Comparison of ENCODE assay signal across 19 cellular contexts in the genomic region with DNA sequence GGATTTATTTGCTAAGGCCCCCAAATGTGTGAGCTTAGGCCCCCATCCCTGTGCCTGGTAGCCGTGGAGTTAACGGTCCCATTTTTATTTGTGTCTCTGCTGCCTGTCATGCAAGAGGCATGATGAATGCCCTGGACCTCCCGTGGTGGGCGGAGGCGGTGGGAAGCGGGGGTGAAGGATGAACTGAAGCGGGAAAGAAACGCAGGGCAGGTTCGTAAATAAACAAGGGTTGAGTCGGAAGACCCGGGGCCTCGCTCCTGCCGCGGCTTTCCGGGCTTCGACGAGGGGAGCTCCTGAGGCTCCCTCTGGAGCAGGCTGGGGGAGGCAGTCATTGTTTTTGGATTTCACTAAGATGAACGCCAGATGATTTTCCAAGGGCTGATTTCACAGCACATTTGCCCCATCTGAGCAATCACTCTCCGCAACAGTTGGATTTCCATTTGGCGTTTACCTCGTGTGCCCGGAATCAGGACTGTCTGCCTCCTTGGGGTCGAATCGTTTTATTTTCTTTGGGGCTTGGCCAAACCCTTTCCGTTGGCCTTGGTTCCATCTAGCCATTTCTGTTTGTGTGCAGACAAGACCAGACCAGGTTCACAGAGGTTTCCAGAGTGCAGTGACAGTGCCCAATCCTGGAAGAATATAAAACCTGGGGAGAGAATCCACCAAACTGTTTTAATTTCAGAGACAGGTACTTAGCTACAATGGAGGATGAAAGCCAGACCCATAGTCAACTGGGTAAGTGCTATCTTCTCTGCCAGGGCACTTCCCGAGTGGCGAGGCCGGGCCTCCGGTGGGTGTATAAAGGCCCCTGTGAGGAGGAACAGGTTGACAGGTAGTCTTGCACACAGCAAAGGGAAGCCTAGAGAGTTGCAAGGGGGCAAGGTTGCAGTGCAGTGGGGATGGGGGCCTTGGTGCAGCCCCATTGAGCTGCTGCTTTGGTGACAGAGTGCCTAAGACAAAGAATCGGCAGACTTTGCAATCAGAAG.
DNase-seq lines count a peak whose midpoint lies in the region; ATAC-seq and TF ChIP-seq lines count a peak whose summit lies in the region.
"Had no signal": no experiment of that assay in that cellular context is flagged by ENCODE, and none has a peak within 500 bp of the region (broad histone marks: within the 10 kb centered on the region; RNA-seq: fewer than 3 reads in every experiment).

No MANE protein-coding gene starts in this region.

- DNase-seq in H9, result peak; percentile 24
- peak; percentile 66 for DNase-seq in iris pigment epithelial cell (ENCODE audit: low read depth)
- DNase-seq in gastrocnemius medialis, result no peak
- DNase-seq in stimulated activated CD4-positive, alpha-beta T cell treated with anti-CD3 and anti-CD28 coated beads, Interleukin-2, amount 100 ng/mL, for 24 hours, result no peak
- DNase-seq in activated T-helper 1 cell treated with anti-CD3 and anti-CD28 coated beads, Interleukin-12 subunit alpha, Interleukin-12 subunit beta, Interleukin-2, Interleukin-4 antibody, amounts not matched to agents 30 ng/mL and 10 ng/mL and 1 ng/mL, durations not matched to agents 14 hours and 24 hours and 36 hours (ENCODE audit: low spot score), result no peak
- DNase-seq: ACHN; activated CD4-positive, CD25-positive, alpha-beta regulatory T cell treated with anti-CD3 and anti-CD28 coated beads, Interleukin-2, amount 50 U/mL, for 72 hours; activated naive CD8-positive, alpha-beta T cell treated with anti-CD3 and anti-CD28 coated beads, Interleukin-2, amount 10 ng/mL, durations not matched to agents 7 days and 5 days; activated T-cell treated with anti-CD3 and anti-CD28 coated beads, Interleukin-2, amount 50 U/mL, for 48 hours; effector CD8-positive, alpha-beta T cell; left lung; midbrain; NCI-H187; NCI-H774 had no signal

- ATAC-seq in gastrocnemius medialis (no peak), GM19328 (IDR thresholded peaks at IDR 0.05; ENCODE audit: unreplicated experiment) (no peak), HG03342 (IDR thresholded peaks at IDR 0.05; ENCODE audit: unreplicated experiment) (no peak)
- ATAC-seq: left lung had no signal

- H3K4ac ChIP-seq in H9 (ENCODE audit: low read depth, low read length), result no peak overlapping the region

- no peak overlapping the region for H2AK5ac ChIP-seq in H9 (ENCODE audit: insufficient read length, low read length)

- no peak overlapping the region for H3K18ac ChIP-seq in H9 (ENCODE audit: insufficient read length, low read depth, low read length)

- H3K4me1 Mint-ChIP-seq in H9 (peaks cover 29 to 33% of the 10 kb centered on the region in 2 experiments), brain (peaks cover 44% of the 10 kb centered on the region)
- peaks cover 6% of the 10 kb centered on the region for H3K4me1 Mint-ChIP-seq in activated T-helper 1 cell treated with anti-CD3 and anti-CD28 coated beads, Interleukin-12 subunit alpha, Interleukin-12 subunit beta, Interleukin-2, Interleukin-4 antibody, amounts not matched to agents 30 ng/mL and 10 ng/mL and 1 ng/mL, durations not matched to agents 14 hours and 24 hours and 36 hours (ENCODE audit: low read depth)
- H3K4me1 Mint-ChIP-seq: activated naive CD8-positive, alpha-beta T cell treated with anti-CD3 and anti-CD28 coated beads, Interleukin-2, amount 10 ng/mL, durations not matched to agents 7 days and 5 days; stimulated activated effector memory CD8-positive, alpha-beta T cell treated with anti-CD3 and anti-CD28 coated beads, Interleukin-12 subunit alpha, Interleukin-12 subunit beta, amount 100 ng/mL, for 72 hours had no signal

- H3K4me2 ChIP-seq in H9 (ENCODE audit: insufficient read depth, insufficient read length, low read length), result no peak overlapping the region

- H4K20me1 ChIP-seq in H9 (ENCODE audit: control insufficient read depth, insufficient read depth, insufficient read length), result no peaks in the 10 kb centered on the region

- intact Hi-C loops in gastrocnemius medialis (cut with DNase I; ENCODE audit: low total_unique reads), result no loop called here
- intact Hi-C loops in activated T-helper 1 cell treated with anti-CD3 and anti-CD28 coated beads, Interleukin-12 subunit alpha, Interleukin-12 subunit beta, Interleukin-2, Interleukin-4 antibody, amounts not matched to agents 30 ng/mL and 10 ng/mL and 1 ng/mL, durations not matched to agents 14 hours and 24 hours and 36 hours (cut with micrococcal nuclease), result no loop called here

- TF ChIP-seq POLR2A in gastrocnemius medialis (IDR thresholded peaks at IDR 0.05), result no peak

- H3K4me3 ChIP-seq in gastrocnemius medialis, result peak overlapping the region in 2 of 4 donors; percentile 11 to 23
- H3K4me3 ChIP-seq: left lung had no signal

- WGBS in H9 (ENCODE audit: extremely low coverage, insufficient read length, low lambda C conversion rate), result no CpG with 5 or more reads among the region's 30 CpGs

- H3K27me3 ChIP-seq in H9 (ENCODE audit: insufficient read depth, low read length) (no peaks in the 10 kb centered on the region), gastrocnemius medialis (no peaks in the 10 kb centered on the region)

- H3K14ac ChIP-seq in H9 (ENCODE audit: insufficient read depth, low read length), result 0 out of 2 replicates have a peak overlapping the region, but pooled peaks have one; percentile 0

- H3K4me1 ChIP-seq in H9 (ENCODE audit: insufficient read depth, low read length) (peaks cover 3% of the 10 kb centered on the region; the same call in 1 of the 2 replicates), gastrocnemius medialis (peaks cover 45 to 52% of the 10 kb centered on the region in 2 donors)

- peaks cover 22 to 29% (median 26%) of the 10 kb centered on the region in 3 experiments for H3K36me3 Mint-ChIP-seq in H9 (ENCODE audit: insufficient read depth in 1 of 3, low read depth in 3 of 3)
- peaks cover 10% of the 10 kb centered on the region for H3K36me3 Mint-ChIP-seq in brain
- H3K36me3 Mint-ChIP-seq in activated T-helper 1 cell treated with anti-CD3 and anti-CD28 coated beads, Interleukin-12 subunit alpha, Interleukin-12 subunit beta, Interleukin-2, Interleukin-4 antibody, amounts not matched to agents 30 ng/mL and 10 ng/mL and 1 ng/mL, durations not matched to agents 14 hours and 24 hours and 36 hours (ENCODE audit: low read depth), result peaks cover 2% of the 10 kb centered on the region
- H3K36me3 Mint-ChIP-seq: activated naive CD8-positive, alpha-beta T cell treated with anti-CD3 and anti-CD28 coated beads, Interleukin-2, amount 10 ng/mL, durations not matched to agents 7 days and 5 days; stimulated activated effector memory CD8-positive, alpha-beta T cell treated with anti-CD3 and anti-CD28 coated beads, Interleukin-12 subunit alpha, Interleukin-12 subunit beta, amount 100 ng/mL, for 72 hours had no signal

- no peak overlapping the region for H3K56ac ChIP-seq in H9 (ENCODE audit: insufficient read length, low read depth, low read length)

- H2BK20ac ChIP-seq in H9 (ENCODE audit: low read depth, low read length, poor library complexity, severe bottlenecking), result no peak overlapping the region

- H3K9me3 ChIP-seq in H9 (ENCODE audit: control insufficient read depth, low read depth, low read length) (peaks cover 22% of the 10 kb centered on the region), gastrocnemius medialis (no peaks in the 10 kb centered on the region)

- no peak overlapping the region for H3T11ph ChIP-seq in H9 (ENCODE audit: low read length)

- peak overlapping the region in 1 of 3 experiments; percentile 54; a peak in 1 of 7 replicates for H3K27ac Mint-ChIP-seq in H9
- H3K27ac Mint-ChIP-seq in brain, result peak overlapping the region in 3 of 5 experiments; percentile 19 to 57 (median 22)
- H3K27ac Mint-ChIP-seq in activated T-helper 1 cell treated with anti-CD3 and anti-CD28 coated beads, Interleukin-12 subunit alpha, Interleukin-12 subunit beta, Interleukin-2, Interleukin-4 antibody, amounts not matched to agents 30 ng/mL and 10 ng/mL and 1 ng/mL, durations not matched to agents 14 hours and 24 hours and 36 hours, result no peak overlapping the region
- H3K27ac Mint-ChIP-seq: activated naive CD8-positive, alpha-beta T cell treated with anti-CD3 and anti-CD28 coated beads, Interleukin-2, amount 10 ng/mL, durations not matched to agents 7 days and 5 days had no signal

- H2AFZ ChIP-seq in H9 (ENCODE audit: low read length), result no peak overlapping the region

- no peak overlapping the region for H2BK15ac ChIP-seq in H9 (ENCODE audit: low read depth, low read length)

- H4K91ac ChIP-seq in H9 (ENCODE audit: insufficient read length, low read depth, low read length), result no peak overlapping the region

- peaks cover 23 to 35% of the 10 kb centered on the region in 2 experiments for H3K9me3 Mint-ChIP-seq in H9
- peaks cover 12 to 20% (median 13%) of the 10 kb centered on the region in 5 experiments for H3K9me3 Mint-ChIP-seq in brain
- H3K9me3 Mint-ChIP-seq in activated T-helper 1 cell treated with anti-CD3 and anti-CD28 coated beads, Interleukin-12 subunit alpha, Interleukin-12 subunit beta, Interleukin-2, Interleukin-4 antibody, amounts not matched to agents 30 ng/mL and 10 ng/mL and 1 ng/mL, durations not matched to agents 14 hours and 24 hours and 36 hours, result peaks cover 20% of the 10 kb centered on the region

- H3K27me3 Mint-ChIP-seq in H9 (ENCODE audit: low read depth) (peaks cover 3% of the 10 kb centered on the region), brain (no peaks in the 10 kb centered on the region)
- H3K27me3 Mint-ChIP-seq in activated T-helper 1 cell treated with anti-CD3 and anti-CD28 coated beads, Interleukin-12 subunit alpha, Interleukin-12 subunit beta, Interleukin-2, Interleukin-4 antibody, amounts not matched to agents 30 ng/mL and 10 ng/mL and 1 ng/mL, durations not matched to agents 14 hours and 24 hours and 36 hours (ENCODE audit: insufficient read depth), result no peaks in the 10 kb centered on the region

- in situ Hi-C loops in gastrocnemius medialis (cut with MboI; ENCODE audit: low sequenced_read_pairs in 4 of 4), result loop anchor here in 1 of 4 donors (10.0 kb wide), 1 partner anchor 83 kb away; no protein-coding TSS in a partner anchor

- H3K36me3 ChIP-seq in gastrocnemius medialis, result no peaks in the 10 kb centered on the region
- H3K36me3 ChIP-seq: left lung had no signal

- H3K79me1 ChIP-seq in H9 (ENCODE audit: insufficient read depth, low read depth, low read length, poor library complexity, severe bottlenecking), result no peaks in the 10 kb centered on the region

- no peak overlapping the region for H4K5ac ChIP-seq in H9 (ENCODE audit: insufficient read length, low read depth, low read length)

- no peak overlapping the region for H2BK12ac ChIP-seq in H9 (ENCODE audit: insufficient read length, low read depth, low read length)

- H3K27ac ChIP-seq in H9 (ENCODE audit: insufficient read length, low read depth, low read length) (no peak overlapping the region), gastrocnemius medialis (peak overlapping the region; percentile 66 to 80 (median 78))
- H3K27ac ChIP-seq: C4-2B, left lung had no signal

- no peak overlapping the region for H3K9ac ChIP-seq in H9 (ENCODE audit: extremely low read depth, insufficient read length, low read length)

- no peak overlapping the region for H2BK120ac ChIP-seq in H9 (ENCODE audit: low read depth, low read length, poor library complexity, severe bottlenecking)

- no peak overlapping the region for H4K8ac ChIP-seq in H9 (replicated peaks; ENCODE audit: insufficient read length, low read depth, low read length)

- no peak overlapping the region for H2BK5ac ChIP-seq in H9 (ENCODE audit: insufficient read length, low read length)

- no peak for TF ChIP-seq CTCF in H9 (conservative IDR thresholded peaks at IDR 0.05)
- TF ChIP-seq CTCF in brain (conservative IDR thresholded peaks at IDR 0.05), result no peak
- no peak for TF ChIP-seq CTCF in gastrocnemius medialis (IDR thresholded peaks at IDR 0.05 in 4 of 5, conservative IDR thresholded peaks at IDR 0.05 in 1 of 5)

- H3K79me2 ChIP-seq in H9 (ENCODE audit: insufficient read depth, low read length), result no peaks in the 10 kb centered on the region

- H3K4me3 Mint-ChIP-seq in H9 (no peak overlapping the region), brain (peak overlapping the region in 1 of 5 experiments; percentile 15)
- no peak overlapping the region for H3K4me3 Mint-ChIP-seq in activated T-helper 1 cell treated with anti-CD3 and anti-CD28 coated beads, Interleukin-12 subunit alpha, Interleukin-12 subunit beta, Interleukin-2, Interleukin-4 antibody, amounts not matched to agents 30 ng/mL and 10 ng/mL and 1 ng/mL, durations not matched to agents 14 hours and 24 hours and 36 hours
- H3K4me3 Mint-ChIP-seq: activated naive CD8-positive, alpha-beta T cell treated with anti-CD3 and anti-CD28 coated beads, Interleukin-2, amount 10 ng/mL, durations not matched to agents 7 days and 5 days; stimulated activated effector memory CD8-positive, alpha-beta T cell treated with anti-CD3 and anti-CD28 coated beads, Interleukin-12 subunit alpha, Interleukin-12 subunit beta, amount 100 ng/mL, for 72 hours had no signal

- no peaks in the 10 kb centered on the region for H3K23me2 ChIP-seq in H9 (ENCODE audit: insufficient read length, low read depth, low read length, poor library complexity, severe bottlenecking)

- H3K23ac ChIP-seq in H9 (ENCODE audit: insufficient read length, low read depth, low read length), result no peak overlapping the region

Comparison
In these comparisons a context has a peak if more than half of its experiments do, and no peak if none do; other contexts are left out.
1. DNase-seq: peak in H9 (single experiment) and iris pigment epithelial cell (single experiment); none in gastrocnemius medialis (0 of 2), stimulated activated CD4-positive, alpha-beta T cell treated with anti-CD3 and anti-CD28 coated beads, Interleukin-2, amount 100 ng/mL, for 24 hours (0 of 2) and activated T-helper 1 cell treated with anti-CD3 and anti-CD28 coated beads, Interleukin-12 subunit alpha, Interleukin-12 subunit beta, Interleukin-2, Interleukin-4 antibody, amounts not matched to agents 30 ng/mL and 10 ng/mL and 1 ng/mL, durations not matched to agents 14 hours and 24 hours and 36 hours (single experiment).